1 cellular context compared by ENCODE assay signal in the genomic region with DNA sequence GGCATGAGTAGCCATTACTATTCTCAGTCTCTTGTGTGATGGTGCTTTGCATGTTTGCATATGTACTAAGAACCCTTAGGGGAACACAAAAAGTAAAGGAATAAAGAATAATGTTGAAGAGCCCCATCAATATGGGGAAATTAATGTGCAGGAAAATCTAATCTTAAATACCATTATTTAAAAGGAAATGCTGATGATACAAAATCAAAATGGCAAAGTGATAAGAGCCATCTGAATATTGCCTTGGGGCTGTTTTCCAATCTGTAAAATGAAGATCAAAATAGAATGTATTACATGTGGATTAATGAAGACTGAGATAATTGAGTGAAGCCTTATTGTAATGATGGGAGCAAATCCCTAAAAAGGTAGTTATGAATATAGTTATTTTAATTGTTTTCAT.
A peak's percentile ranks its signal among the peaks of the same experiment; 100 is the strongest.
TF ChIP-seq lines count a peak whose summit lies in the region.

No MANE protein-coding gene starts in this region.

TF ChIP-seq in HepG2, 621 proteins besides CTCF, POLR2A, EP300 and RAD21 (continued from another document):
- no peak for TF ChIP-seq FOXP4 (CRISPR knock-in tag; IDR thresholded peaks at IDR 0.05)
- TF ChIP-seq MAFK (conservative IDR thresholded peaks at IDR 0.05 in 1 of 2, IDR thresholded peaks at IDR 0.05 in 1 of 2; ENCODE audit: low read length in 2 of 2), result peak in 1 of 2 experiments; percentile 60; a peak in 2 of 4 replicates
